Comparison of ENCODE assay signal across 1 cellular context in the genomic region with DNA sequence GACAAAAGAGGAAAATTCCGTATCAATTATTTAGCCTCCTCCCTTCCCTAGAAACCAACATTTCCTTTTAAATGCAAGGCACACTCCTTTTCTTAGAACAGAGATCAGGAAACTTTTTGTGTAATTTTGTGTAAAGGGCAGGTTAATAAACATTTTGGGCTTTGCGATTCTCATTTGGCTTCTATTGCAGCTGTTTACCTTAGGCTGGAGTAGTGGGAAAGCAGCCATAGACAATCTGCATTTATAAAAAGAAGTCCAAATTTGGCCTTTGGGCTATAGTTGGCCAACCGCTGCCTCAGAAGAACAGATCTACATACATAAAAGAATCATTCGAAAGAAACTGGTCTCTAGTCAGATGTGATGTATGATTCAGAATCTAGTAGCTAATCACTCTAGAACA.
TF ChIP-seq lines count a peak whose summit lies in the region.

No MANE protein-coding gene starts in this region.

TF ChIP-seq in GM23338, 12 proteins besides CTCF, POLR2A, EP300 and RAD21 (continued from another document):
- no peak for TF ChIP-seq ZNF462 (CRISPR knock-in tag; IDR thresholded peaks at IDR 0.05)
- TF ChIP-seq JUNB (IDR thresholded peaks at IDR 0.05; ENCODE audit: unreplicated experiment) = no peak
- TF ChIP-seq REST (IDR thresholded peaks at IDR 0.05; ENCODE audit: unreplicated experiment) = no peak
- no peak for TF ChIP-seq NANOG (IDR thresholded peaks at IDR 0.05; ENCODE audit: borderline replicate concordance)
- TF ChIP-seq STAT1 (IDR thresholded peaks at IDR 0.05; ENCODE audit: unreplicated experiment) = no peak
- no peak for TF ChIP-seq ZNF331 (CRISPR knock-in tag; IDR thresholded peaks at IDR 0.05; ENCODE audit: low read depth)
- no peak for TF ChIP-seq CREB1 (CRISPR knock-in tag; IDR thresholded peaks at IDR 0.05; ENCODE audit: low read depth)
- no peak for TF ChIP-seq POLR2AphosphoS5 (IDR thresholded peaks at IDR 0.05; ENCODE audit: low read depth)
